In genomic region chr15:64803526-64803925, GRCh38 we compare ENCODE assay signal across 17 cellular contexts. TPM values are rescaled to one million over a fixed set of nuclear protein-coding genes. Genes with fewer than 3 reads are reported as not detected.
A peak's percentile ranks its signal among the peaks of the same experiment; 100 is the strongest.
DNase-seq lines count a peak whose midpoint lies in the region; ATAC-seq, FAIRE-seq and TF ChIP-seq lines count a peak whose summit lies in the region.
"Had no signal": no experiment of that assay in that cellular context is flagged by ENCODE, and none has a peak within 500 bp of the region (broad histone marks: within the 10 kb centered on the region; RNA-seq: fewer than 3 reads in every experiment).

No MANE protein-coding gene starts in this region.

- H3K27ac ChIP-seq in heart left ventricle (peak overlapping the region in 8 of 12 donors; percentile 16 to 90 (median 76)), muscle layer of colon (ENCODE audit: low read depth, low read length) (peak overlapping the region; percentile 24), transverse colon (peak overlapping the region in 3 of 4 donors; percentile 55 to 90 (median 66))
- H3K27ac ChIP-seq: BLaER1, HL-60 had no signal

- no peak overlapping the region for H3K9ac ChIP-seq in muscle layer of colon (ENCODE audit: low read length)
- H3K9ac ChIP-seq: BLaER1 had no signal

- TF ChIP-seq CTCF in heart left ventricle (IDR thresholded peaks at IDR 0.05), result no peak
- TF ChIP-seq CTCF in transverse colon (IDR thresholded peaks at IDR 0.05), result no peak

- H3K4me1 ChIP-seq in heart left ventricle (peaks cover 0 to 39% (median 12%) of the 10 kb centered on the region in 12 donors), muscle layer of colon (ENCODE audit: insufficient read depth, low read length) (peaks cover 34% of the 10 kb centered on the region), transverse colon (peaks cover 0 to 12% (median 8%) of the 10 kb centered on the region in 4 donors)
- H3K4me1 ChIP-seq: BLaER1, Caco-2 had no signal

- no peak overlapping the region for H3K4me3 ChIP-seq in heart left ventricle
- no peak overlapping the region for H3K4me3 ChIP-seq in muscle layer of colon (ENCODE audit: low read depth in 1 of 2, low read length in 2 of 2)
- H3K4me3 ChIP-seq in transverse colon, result no peak overlapping the region
- H3K4me3 ChIP-seq: BLaER1 had no signal

- WGBS in heart left ventricle, 4 donors, result 95 to 98% (median 96%) methylated on average over 1 of the region's 1 CpG
- WGBS in transverse colon (ENCODE audit: low coverage in 1 of 2), 2 donors, result 91 to 98% methylated on average over 1 of the region's 1 CpG

- TF ChIP-seq EP300 in transverse colon (IDR thresholded peaks at IDR 0.05; ENCODE audit: low read depth), result no peak

- H3K36me3 ChIP-seq in heart left ventricle, result no peaks in the 10 kb centered on the region
- no peaks in the 10 kb centered on the region for H3K36me3 ChIP-seq in muscle layer of colon (ENCODE audit: insufficient read depth, low read length)
- H3K36me3 ChIP-seq in transverse colon, result no peaks in the 10 kb centered on the region
- H3K36me3 ChIP-seq: BLaER1 had no signal

- no peaks in the 10 kb centered on the region for H3K9me3 ChIP-seq in heart left ventricle
- no peaks in the 10 kb centered on the region for H3K9me3 ChIP-seq in muscle layer of colon (ENCODE audit: low read length)
- H3K9me3 ChIP-seq in transverse colon, result no peaks in the 10 kb centered on the region
- H3K9me3 ChIP-seq: BLaER1, Caco-2 had no signal

- in situ Hi-C loops in transverse colon (cut with MboI; ENCODE audit: low pct_ligation_motif_present in 1 of 4, low pct_unique_long_range_greater_than_20kb in 1 of 4, low sequenced_read_pairs in 3 of 4), result loop anchor here in 3 of 4 donors (10.0 kb wide), 2 partner anchors 59 to 69 kb away; no protein-coding TSS in a partner anchor

- H3K27me3 ChIP-seq in heart left ventricle (no peaks in the 10 kb centered on the region), muscle layer of colon (ENCODE audit: control insufficient read depth in 1 of 2, insufficient read depth in 2 of 2, low read length in 2 of 2) (no peaks in the 10 kb centered on the region), transverse colon (no peaks in the 10 kb centered on the region)
- H3K27me3 ChIP-seq: BLaER1 had no signal

- DNase-seq in heart left ventricle, result no peak
- no peak for DNase-seq in left ventricle myocardium superior
- DNase-seq in HTR-8/SVneo (ENCODE audit: insufficient read length, low spot score), result no peak
- DNase-seq in transverse colon, result no peak
- no peak for DNase-seq in activated CD8-positive, alpha-beta memory T cell treated with anti-CD3 and anti-CD28 coated beads, Interleukin-2, amount 50 U/mL, for 48 hours
- no peak for DNase-seq in NCI-H1436 treated with DMSO at 0.1 percent for 48 hours (lab: John Stamatoyannopoulos, UW)
- DNase-seq: 8988T; AML-193; Caco-2; CD8-positive, alpha-beta memory T cell; GF-D8; IMR-90 had no signal

- no peak for ATAC-seq in heart left ventricle
- no peak for ATAC-seq in left ventricle myocardium superior
- ATAC-seq: HCT116 had no signal

- intact Hi-C loops in heart left ventricle (cut with DNase I) (loop anchor here in 2 of 10 donors (2.0 kb wide), 2 partner anchors 29 to 63 kb away; partner anchors contain the start of gene RBPMS2 (in 1 of the 2)), left ventricle myocardium superior (cut with micrococcal nuclease) (no loop called here), transverse colon (cut with DNase I; ENCODE audit: low total_unique reads) (no loop called here)

- no peak for TF ChIP-seq POLR2A in heart left ventricle (IDR thresholded peaks at IDR 0.05)
- no peak for TF ChIP-seq POLR2A in transverse colon (IDR thresholded peaks at IDR 0.05)

- FAIRE-seq in HTR-8/SVneo (lab: Jason Lieb, UNC), result peak; percentile 13
- FAIRE-seq: H54 had no signal

RNA-seq across cellular contexts. Expression of gene PIF1, which starts 21.9 kb away (rescaled TPM):
- total RNA-seq in heart left ventricle (1 to 10 TPM in 2 of 9 donors, under 1 TPM in 5, not detected in 2; 0.23 to 4.6 (median 0.52) TPM), left ventricle myocardium superior (0.42 TPM), transverse colon (10 to 100 TPM in 1 of 4 donors, 1 to 10 TPM in 3; 1.1 to 49.8 (median 2.3) TPM)
- polyA plus RNA-seq in heart left ventricle, result under 1 TPM; 0.40 to 0.88 TPM

RNA-seq across cellular contexts. Expression of gene RBPMS2, which starts 28.1 kb away (rescaled TPM):
- total RNA-seq in heart left ventricle (100 to 1,000 TPM in 7 of 9 donors, 10 to 100 TPM in 2; 49.8 to 530 (median 189) TPM), left ventricle myocardium superior (213 TPM), transverse colon (10 to 100 TPM in 2 of 4 donors, 1 to 10 TPM in 2; 4.4 to 27.7 (median 11.5) TPM)
- 100 to 1,000 TPM; 238 to 408 TPM for polyA plus RNA-seq in heart left ventricle
- total RNA-seq: CD8-positive, alpha-beta memory T cell; IMR-90 had no signal
- polyA plus RNA-seq: CD8-positive, alpha-beta memory T cell had no signal

RNA-seq across cellular contexts. Expression of gene PLEKHO2, which starts 38.2 kb away (rescaled TPM):
- total RNA-seq in heart left ventricle (10 to 100 TPM in 3 of 9 donors, 1 to 10 TPM in 6; 7.0 to 50.8 (median 9.2) TPM), left ventricle myocardium superior (8.5 TPM), transverse colon (10 to 100 TPM in 2 of 4 donors, 1 to 10 TPM in 2; 4.6 to 12.3 (median 9.8) TPM)
- polyA plus RNA-seq in heart left ventricle, result 10 to 100 TPM in 1 of 2 donors, 1 to 10 TPM in 1; 5.3 to 13.4 TPM

Comparison
In these comparisons a context has a peak if more than half of its experiments do, and no peak if none do; other contexts are left out.
1. H3K27ac ChIP-seq: peak in every context shown above with its lines; median percentile 76 in heart left ventricle; 66 in transverse colon; 24 in muscle layer of colon.